In genomic region chr17:28726912-28727726, GRCh38 we compare ENCODE assay signal across 1 cellular context.
TF ChIP-seq lines count a peak whose summit lies in the region.

No MANE protein-coding gene starts in this region.

TF ChIP-seq in K562, 482 proteins besides CTCF, POLR2A, EP300 and RAD21 (continued from another document and continues in another):
- TF ChIP-seq ZNF589 (CRISPR knock-in tag; IDR thresholded peaks at IDR 0.05; ENCODE audit: low read depth), result no peak; the same call in 1 of the 2 replicates
- no peak for TF ChIP-seq ZNF449 (CRISPR knock-in tag; IDR thresholded peaks at IDR 0.05)
- no peak for TF ChIP-seq FOXJ3 (CRISPR knock-in tag; IDR thresholded peaks at IDR 0.05)
- no peak for TF ChIP-seq E2F3 (CRISPR knock-in tag; IDR thresholded peaks at IDR 0.05)
- peak; percentile 28; the same call in 1 of the 2 replicates for TF ChIP-seq SUPT5H (IDR thresholded peaks at IDR 0.05)
- TF ChIP-seq ZNF398 (CRISPR knock-in tag; IDR thresholded peaks at IDR 0.05), result no peak; the same call in 1 of the 2 replicates
- no peak for TF ChIP-seq ZBTB43 (CRISPR knock-in tag; IDR thresholded peaks at IDR 0.05)
- no peak; the same call in 1 of the 2 replicates for TF ChIP-seq RAD51 (IDR thresholded peaks at IDR 0.05; ENCODE audit: borderline replicate concordance, low read depth)
- no peak for TF ChIP-seq MLX (CRISPR knock-in tag; conservative IDR thresholded peaks at IDR 0.05)
- TF ChIP-seq TAF9B (IDR thresholded peaks at IDR 0.05; ENCODE audit: partially characterized antibody), result no peak
- no peak; the same call in 1 of the 2 replicates for TF ChIP-seq CXXC5 (CRISPR knock-in tag; IDR thresholded peaks at IDR 0.05)
- no peak for TF ChIP-seq ZBTB11 (CRISPR knock-in tag; IDR thresholded peaks at IDR 0.05)
- TF ChIP-seq TCFL5 (CRISPR knock-in tag; conservative IDR thresholded peaks at IDR 0.05), result no peak
- TF ChIP-seq ILF3 (IDR thresholded peaks at IDR 0.05; ENCODE audit: borderline replicate concordance), result no peak
- TF ChIP-seq ZNF318 (IDR thresholded peaks at IDR 0.05; ENCODE audit: borderline replicate concordance in 1 of 2, low read depth in 1 of 2), result peak in 1 of 2 experiments; percentile 11; a peak in 1 of 4 replicates
- TF ChIP-seq EGR1 (conservative IDR thresholded peaks at IDR 0.05), result no peak
- TF ChIP-seq STAT6 (CRISPR knock-in tag; IDR thresholded peaks at IDR 0.05), result no peak
- TF ChIP-seq MYC (IDR thresholded peaks at IDR 0.05; ENCODE audit: low read depth, low read length), result peak; percentile 94
- TF ChIP-seq MYC (CRISPR knock-in tag; IDR thresholded peaks at IDR 0.05; ENCODE audit: borderline replicate concordance, low read depth), result no peak
- no peak for TF ChIP-seq TFAM (CRISPR knock-in tag; conservative IDR thresholded peaks at IDR 0.05)
- no peak for TF ChIP-seq ZNF695 (CRISPR knock-in tag; IDR thresholded peaks at IDR 0.05)
- TF ChIP-seq SMARCC2 (IDR thresholded peaks at IDR 0.05; ENCODE audit: low read depth), result no peak
- TF ChIP-seq CCAR2 (IDR thresholded peaks at IDR 0.05; ENCODE audit: low read depth, low read length), result no peak
- TF ChIP-seq MAZ (CRISPR knock-in tag; conservative IDR thresholded peaks at IDR 0.05 in 1 of 2, IDR thresholded peaks at IDR 0.05 in 1 of 2), result peak; percentile 99
- TF ChIP-seq ZC3H11A (IDR thresholded peaks at IDR 0.05; ENCODE audit: low read depth, low read length), result peak; percentile 70; the same call in 1 of the 2 replicates
- no peak for TF ChIP-seq HMG20B (CRISPR knock-in tag; IDR thresholded peaks at IDR 0.05)
- TF ChIP-seq CC2D1A (IDR thresholded peaks at IDR 0.05), result peak; percentile 96
- peak; percentile 52 for TF ChIP-seq MXD1 (CRISPR knock-in tag; IDR thresholded peaks at IDR 0.05; ENCODE audit: borderline replicate concordance, poor library complexity, severe bottlenecking)
- no peak for TF ChIP-seq DDX20 (tag; IDR thresholded peaks at IDR 0.05; ENCODE audit: low read depth)
- TF ChIP-seq THAP12 (CRISPR knock-in tag; IDR thresholded peaks at IDR 0.05), result no peak
- no peak for TF ChIP-seq ZNF551 (CRISPR knock-in tag; IDR thresholded peaks at IDR 0.05)
- peak in 1 of 2 experiments; percentile 57; a peak in 3 of 4 replicates for TF ChIP-seq TRIM24 (IDR thresholded peaks at IDR 0.05)
- TF ChIP-seq STAG1 (CRISPR knock-in tag; IDR thresholded peaks at IDR 0.05; ENCODE audit: borderline replicate concordance), result peak; percentile 91
- TF ChIP-seq NFXL1 (CRISPR knock-in tag; IDR thresholded peaks at IDR 0.05), result no peak
